12 cellular contexts compared by ENCODE assay signal in genomic region chr2:62760555-62760954, GRCh38. TPM values are rescaled to one million over a fixed set of nuclear protein-coding genes. Genes with fewer than 3 reads are reported as not detected.
DNase-seq lines count a peak whose midpoint lies in the region; ATAC-seq, FAIRE-seq and TF ChIP-seq lines count a peak whose summit lies in the region.
"Had no signal": no experiment of that assay in that cellular context is flagged by ENCODE, and none has a peak within 500 bp of the region (broad histone marks: within the 10 kb centered on the region; RNA-seq: fewer than 3 reads in every experiment).

No MANE protein-coding gene starts in this region.

- CTCF ChIA-PET in A549 (lab: Yijun Ruan, JAX) (interaction anchor here (0.9 kb wide), 2 partner anchors 17 to 304 kb away, joined by 4 read pairs; no protein-coding TSS in a partner anchor), A673 (lab: Charles Lee) (no interaction called here)

- H3K9me2 ChIP-seq in Karpas-422 (replicated peaks; ENCODE audit: insufficient read depth, low read length) = no peaks in the 10 kb centered on the region

- H3K9ac ChIP-seq in Karpas-422 (ENCODE audit: low read length) = no peak overlapping the region

- POLR2A ChIA-PET in A549 (lab: Yijun Ruan, JAX) = no interaction called here
- POLR2A ChIA-PET in A673 (lab: Charles Lee; ENCODE audit: low non-redundant PET) = no interaction called here

- TF ChIP-seq CTCF in A549 (IDR thresholded peaks at IDR 0.05) (no peak), body of pancreas (IDR thresholded peaks at IDR 0.05) (no peak), A673 (conservative IDR thresholded peaks at IDR 0.05; ENCODE audit: low read depth, low read length) (no peak), tibial nerve (IDR thresholded peaks at IDR 0.05) (no peak)

- H2AFZ ChIP-seq in Karpas-422 (ENCODE audit: low read length) = no peak overlapping the region

- H3K4me3 ChIP-seq in A549 = no peak overlapping the region
- peak overlapping the region; percentile 32; the same call in 1 of the 2 replicates for H3K4me3 ChIP-seq in Karpas-422 (ENCODE audit: low read length)
- no peak overlapping the region for H3K4me3 ChIP-seq in body of pancreas
- H3K4me3 ChIP-seq in A673 (ENCODE audit: low read depth, low read length, poor library complexity, severe bottlenecking) = no peak overlapping the region
- no peak overlapping the region for H3K4me3 ChIP-seq in tibial nerve

- DNase-seq in A549 (ENCODE audit: low read depth in 1 of 2, low spot score in 1 of 2) = no peak
- peak; percentile 61 for DNase-seq in Karpas-422
- no peak for DNase-seq in body of pancreas
- no peak for DNase-seq in A673 (ENCODE audit: low spot score)
- DNase-seq in effector CD4-positive, alpha-beta T cell = no peak
- DNase-seq in tibial nerve (ENCODE audit: low spot score in 2 of 2) = no peak
- DNase-seq in COLO829 (ENCODE audit: low spot score) = no peak
- DNase-seq: activated B cell treated with CpG ODN at 0.5 μM for 24 hours, MM.1S, NCI-H2171, occipital lobe had no signal

- no peaks in the 10 kb centered on the region for H3K27me3 ChIP-seq in Karpas-422 (ENCODE audit: low read length)
- no peaks in the 10 kb centered on the region for H3K27me3 ChIP-seq in body of pancreas
- no peaks in the 10 kb centered on the region for H3K27me3 ChIP-seq in A673 (replicated peaks; ENCODE audit: insufficient read depth, low read depth, low read length, poor library complexity)
- no peaks in the 10 kb centered on the region for H3K27me3 ChIP-seq in tibial nerve

- FAIRE-seq in A549 (lab: Jason Lieb, UNC) (no peak), islet of Langerhans (lab: Jason Lieb, UNC) (peak; percentile 9)

- no peak for TF ChIP-seq POLR2A in A549 (IDR thresholded peaks at IDR 0.05; ENCODE audit: low read length)
- no peak for TF ChIP-seq POLR2A in body of pancreas (IDR thresholded peaks at IDR 0.05)
- no peak for TF ChIP-seq POLR2A in tibial nerve (IDR thresholded peaks at IDR 0.05)

- H3K4me1 ChIP-seq in A549 (peaks cover 61% of the 10 kb centered on the region), Karpas-422 (ENCODE audit: low read length) (peaks cover 40% of the 10 kb centered on the region), body of pancreas (peaks cover 28% of the 10 kb centered on the region), A673 (ENCODE audit: insufficient read depth, low read length, poor library complexity, severe bottlenecking) (no peaks in the 10 kb centered on the region), tibial nerve (peaks cover 0 to 60% (median 11%) of the 10 kb centered on the region in 4 donors)

- H3K79me2 ChIP-seq in Karpas-422 (ENCODE audit: low read length) = peaks cover 87% of the 10 kb centered on the region

- intact Hi-C loops in body of pancreas (cut with DNase I) = no loop called here
- intact Hi-C loops in A673 (cut with micrococcal nuclease; ENCODE audit: unreplicated experiment) = no loop called here

- no peaks in the 10 kb centered on the region for H4K20me1 ChIP-seq in Karpas-422 (ENCODE audit: insufficient read depth, low read depth, low read length)

- WGBS in A549 (ENCODE audit: missing lambda C conversion rate) = 93% methylated on average over 2 of the region's 2 CpGs
- WGBS in body of pancreas, 2 donors = 80 to 81% methylated on average over 2 of the region's 2 CpGs
- 85 to 91% methylated on average over 2 of the region's 2 CpGs for WGBS in tibial nerve, 2 donors

- H3K4me2 ChIP-seq in A549 (peak overlapping the region; percentile 38), Karpas-422 (ENCODE audit: low read depth, low read length, poor library complexity, severe bottlenecking) (peak overlapping the region; percentile 58)

- peak; percentile 50 to 74; a peak in 5 of 6 replicates for ATAC-seq in A549
- peak; percentile 69 for ATAC-seq in body of pancreas

- H3K27ac ChIP-seq in A549 (no peak overlapping the region), Karpas-422 (ENCODE audit: low read length) (peak overlapping the region; percentile 24; the same call in 1 of the 2 replicates), body of pancreas (peak overlapping the region in 2 of 4 donors; percentile 36 to 37), A673 (ENCODE audit: low read depth, low read length, poor library complexity, severe bottlenecking) (no peak overlapping the region), tibial nerve (peak overlapping the region in 1 of 4 donors; percentile 18)

- H3K9me3 ChIP-seq in A549 (no peaks in the 10 kb centered on the region), Karpas-422 (ENCODE audit: low read length) (no peaks in the 10 kb centered on the region), body of pancreas (no peaks in the 10 kb centered on the region), A673 (ENCODE audit: low read depth, low read length, poor library complexity, severe bottlenecking) (no peaks in the 10 kb centered on the region), tibial nerve (no peaks in the 10 kb centered on the region)

- H3K36me3 ChIP-seq in Karpas-422 (ENCODE audit: insufficient read depth, low read length) = no peaks in the 10 kb centered on the region
- no peaks in the 10 kb centered on the region for H3K36me3 ChIP-seq in body of pancreas (replicated peaks in 1 of 2; ENCODE audit: insufficient read depth in 1 of 2, low read depth in 2 of 2)
- H3K36me3 ChIP-seq in A673 (ENCODE audit: insufficient read depth, low read length, poor library complexity, severe bottlenecking) = no peaks in the 10 kb centered on the region
- peaks cover 0 to 8% (median 0%) of the 10 kb centered on the region in 3 donors for H3K36me3 ChIP-seq in tibial nerve

- TF ChIP-seq EP300 in A549 (IDR thresholded peaks at IDR 0.05) (no peak), tibial nerve (IDR thresholded peaks at IDR 0.05) (no peak)

- no TSS peak for BruUV-seq in A673 (replicated peaks; lab: Mats Ljungman, UMichigan)

- no peak for TF ChIP-seq RAD21 in A549 (conservative IDR thresholded peaks at IDR 0.05 in 1 of 2, IDR thresholded peaks at IDR 0.05 in 1 of 2)

TF ChIP-seq in A549, 52 proteins besides CTCF, POLR2A, EP300 and RAD21:
- no peak for TF ChIP-seq CEBPB (IDR thresholded peaks at IDR 0.05)
- TF ChIP-seq ZC3H11A (IDR thresholded peaks at IDR 0.05) = no peak
- TF ChIP-seq HOXB13 (CRISPR knock-in tag; IDR thresholded peaks at IDR 0.05; ENCODE audit: low read depth) = no peak
- TF ChIP-seq FOSL2 (IDR thresholded peaks at IDR 0.05) = no peak
- peak; percentile 48 for TF ChIP-seq FOSL2 (CRISPR knock-in tag; IDR thresholded peaks at IDR 0.05)
- no peak for TF ChIP-seq NR3C1 (IDR thresholded peaks at IDR 0.05)

RNA-seq across cellular contexts. Expression of gene EHBP1, which starts 55.0 kb away (rescaled TPM):
- polyA plus RNA-seq in A549 (2011; rRNA removed) (145 and 204 TPM in 2 replicates), A549 (2017; fragmentation: RNase III; extraction: RNeasy Plus Mini Kit Qiagen cat#74134 plus additional on column Dnase treatment) (62.4 to 76.9 TPM (median 65.7 TPM) in 3 replicates)
- 27.9 and 34.9 TPM in 2 replicates for polyA plus RNA-seq in A549 (2012; cell fraction: cytosol; rRNA removed)
- polyA plus RNA-seq in A549 (2012; cell fraction: nucleus; rRNA removed) = 23.7 and 39.5 TPM in 2 replicates
- 153 and 167 TPM in 2 replicates for polyA minus RNA-seq in A549 (2011; rRNA and poly(A)+ RNA removed)
- total RNA-seq in Karpas-422 (2014; rRNA removed; shearing (Covaris generic); ENCODE audit: low replicate concordance) = 32.2 and 48.7 TPM in 2 replicates
- total RNA-seq in body of pancreas (10 to 100 TPM; 43.6 to 45.8 TPM), A673 (2021) (32.1 and 35.0 TPM in 2 replicates), tibial nerve (100 to 1,000 TPM; 195 to 367 (median 212) TPM)
